9 cellular contexts compared by ENCODE assay signal in the genomic region with DNA sequence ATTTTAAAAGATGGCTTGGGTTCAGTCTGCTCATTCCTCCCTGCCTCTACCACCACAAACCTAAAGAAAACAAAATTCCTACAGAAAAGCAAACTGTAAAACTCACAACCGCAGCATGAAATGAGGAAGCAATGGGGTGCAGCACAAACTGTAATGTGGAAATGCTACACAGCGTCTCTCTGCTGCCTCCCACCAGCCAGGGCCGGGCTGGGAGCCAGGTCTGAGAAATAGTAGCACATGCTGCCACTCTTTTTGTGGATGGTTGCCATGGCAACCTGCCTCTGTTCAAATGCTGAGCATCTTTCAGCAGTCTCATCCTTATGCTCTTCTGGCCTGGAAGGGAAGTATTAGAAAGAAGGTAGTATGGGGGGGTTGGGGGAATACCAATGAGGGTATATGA. TPM values are rescaled to one million over a fixed set of nuclear protein-coding genes. Genes with fewer than 3 reads are reported as not detected.
A peak's percentile ranks its signal among the peaks of the same experiment; 100 is the strongest.
DNase-seq lines count a peak whose midpoint lies in the region; ATAC-seq and TF ChIP-seq lines count a peak whose summit lies in the region.
"Had no signal": no experiment of that assay in that cellular context is flagged by ENCODE, and none has a peak within 500 bp of the region (broad histone marks: within the 10 kb centered on the region; RNA-seq: fewer than 3 reads in every experiment).

No MANE protein-coding gene starts in this region.

- H3K4me3 ChIP-seq in SU-DHL-6 (ENCODE audit: insufficient read depth, low read length, poor library complexity, severe bottlenecking) (no peak overlapping the region), fibroblast of the aortic adventitia (ENCODE audit: low read depth, low read length) (no peak overlapping the region), neural progenitor cell (no peak overlapping the region)

- H3K9me2 ChIP-seq in SU-DHL-6 (replicated peaks; ENCODE audit: insufficient read depth, low read length) = no peaks in the 10 kb centered on the region

- no peak overlapping the region for H3K27ac Mint-ChIP-seq in neural progenitor cell
- H3K27ac Mint-ChIP-seq: CD8-positive, alpha-beta T cell had no signal

- H3K27ac ChIP-seq in SU-DHL-6 (ENCODE audit: low read depth, low read length) = no peak overlapping the region
- H3K27ac ChIP-seq in neural progenitor cell = peak overlapping the region; percentile 23

- peak overlapping the region; percentile 1 for H2AFZ ChIP-seq in SU-DHL-6 (ENCODE audit: low read depth, low read length, severe bottlenecking)
- H2AFZ ChIP-seq in neural progenitor cell (replicated peaks) = no peak overlapping the region

- H3K9ac ChIP-seq in SU-DHL-6 (ENCODE audit: low read length) (no peak overlapping the region), neural progenitor cell (no peak overlapping the region)

- no peaks in the 10 kb centered on the region for H3K27me3 ChIP-seq in SU-DHL-6 (ENCODE audit: low read length)
- H3K27me3 ChIP-seq in neural progenitor cell = no peaks in the 10 kb centered on the region

- H3K36me3 Mint-ChIP-seq in neural progenitor cell = no peaks in the 10 kb centered on the region
- H3K36me3 Mint-ChIP-seq: CD8-positive, alpha-beta T cell had no signal

- no peaks in the 10 kb centered on the region for H3K36me3 ChIP-seq in SU-DHL-6 (ENCODE audit: low read length)
- no peaks in the 10 kb centered on the region for H3K36me3 ChIP-seq in neural progenitor cell

- H3K4me2 ChIP-seq in SU-DHL-6 (ENCODE audit: low read depth, low read length, poor library complexity, severe bottlenecking) (peak overlapping the region; percentile 1), neural progenitor cell (peak overlapping the region; percentile 37)

- H3F3A ChIP-seq in SU-DHL-6 (ENCODE audit: insufficient read depth) (no peaks in the 10 kb centered on the region), neural progenitor cell (ENCODE audit: low read depth) (peaks cover 12% of the 10 kb centered on the region)

- DNase-seq in NCI-H146 (lab: John Stamatoyannopoulos, UW) (peak; percentile 51), NCI-H146 treated with DMSO at 0.1 percent for 48 hours (lab: John Stamatoyannopoulos, UW; ENCODE audit: unreplicated experiment) (no peak), fibroblast of the aortic adventitia (ENCODE audit: low read depth) (peak; percentile 69), neural progenitor cell (ENCODE audit: low spot score) (peak; percentile 94), NCI-H526 (lab: John Stamatoyannopoulos, UW) (no peak), NCI-H2196 treated with DMSO at 0.1 percent for 48 hours (lab: John Stamatoyannopoulos, UW; ENCODE audit: unreplicated experiment) (no peak)

- ATAC-seq in HG03159 (IDR thresholded peaks at IDR 0.05; ENCODE audit: unreplicated experiment) = peak; percentile 46
- ATAC-seq: CD8-positive, alpha-beta T cell had no signal

- peaks cover 11% of the 10 kb centered on the region for H3K4me1 ChIP-seq in neural progenitor cell

- H3K4me1 Mint-ChIP-seq in neural progenitor cell = peaks cover 12% of the 10 kb centered on the region

- peak overlapping the region; percentile 50 for H3K4me3 Mint-ChIP-seq in neural progenitor cell
- H3K4me3 Mint-ChIP-seq: CD8-positive, alpha-beta T cell had no signal

- H4K20me1 ChIP-seq in SU-DHL-6 (ENCODE audit: low read depth, low read length) (no peaks in the 10 kb centered on the region), neural progenitor cell (ENCODE audit: low read depth) (no peaks in the 10 kb centered on the region)

- H3K27me3 Mint-ChIP-seq in neural progenitor cell (ENCODE audit: insufficient read depth, low read depth) = peaks cover 2% of the 10 kb centered on the region

- no peaks in the 10 kb centered on the region for H3K9me3 ChIP-seq in SU-DHL-6 (ENCODE audit: insufficient read depth, low read length)
- no peaks in the 10 kb centered on the region for H3K9me3 ChIP-seq in neural progenitor cell (ENCODE audit: low read depth)

- no peaks in the 10 kb centered on the region for H3K79me2 ChIP-seq in SU-DHL-6 (ENCODE audit: insufficient read depth, low read length)
- H3K79me2 ChIP-seq in neural progenitor cell (ENCODE audit: low read depth) = no peaks in the 10 kb centered on the region

- no peaks in the 10 kb centered on the region for H3K9me3 Mint-ChIP-seq in neural progenitor cell
- H3K9me3 Mint-ChIP-seq: CD8-positive, alpha-beta T cell had no signal

- no peak for TF ChIP-seq CTCF in SU-DHL-6 (IDR thresholded peaks at IDR 0.05; ENCODE audit: insufficient read depth, low read length, poor library complexity, severe bottlenecking)
- peak; percentile 15 for TF ChIP-seq CTCF in fibroblast of the aortic adventitia (IDR thresholded peaks at IDR 0.05; ENCODE audit: insufficient read depth, low read length)
- TF ChIP-seq CTCF in neural progenitor cell (IDR thresholded peaks at IDR 0.05) = peak; percentile 11

RNA-seq across cellular contexts. Expression of gene EOMES, which starts 55.4 kb away (rescaled TPM):
- total RNA-seq in fibroblast of the aortic adventitia (ENCODE audit: low replicate concordance) (0.18 TPM in 1 of 2 replicates, not detected in the other), neural progenitor cell (ENCODE audit: low replicate concordance) (not detected in 2 replicates)

Comparison
In these comparisons a context has a peak if more than half of its experiments do, and no peak if none do; other contexts are left out.
1. DNase-seq: peak in NCI-H146 (single experiment), fibroblast of the aortic adventitia (single experiment) and neural progenitor cell (single experiment); none in NCI-H146 treated with DMSO at 0.1 percent for 48 hours (single experiment), NCI-H526 (0 of 2) and NCI-H2196 treated with DMSO at 0.1 percent for 48 hours (single experiment).